Comparison of ENCODE assay signal across 18 cellular contexts in the genomic region with DNA sequence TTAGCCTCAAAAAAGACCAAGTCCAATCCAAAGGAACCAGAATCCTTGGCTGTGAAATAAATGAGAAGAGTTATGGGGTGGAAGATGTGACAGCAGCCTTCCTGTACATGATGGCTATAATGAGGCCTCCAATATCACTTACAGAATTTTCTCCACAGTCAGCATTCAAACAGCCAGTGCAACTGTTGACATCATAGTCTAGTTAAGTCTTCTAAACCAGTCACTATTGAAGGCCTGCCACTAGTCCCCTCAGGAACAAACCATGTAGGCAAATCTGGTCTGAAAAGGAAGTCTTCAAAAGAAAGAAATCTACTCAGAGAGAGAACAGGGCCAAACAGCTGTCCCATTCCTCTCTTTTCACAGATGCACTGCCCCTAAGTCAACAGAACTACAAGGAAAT.
"Had no signal": no experiment of that assay in that cellular context is flagged by ENCODE, and none has a peak within 500 bp of the region (broad histone marks: within the 10 kb centered on the region; RNA-seq: fewer than 3 reads in every experiment).

No MANE protein-coding gene starts in this region.

- H3K27me3 ChIP-seq: SJSA1 had no signal

- H3K9me3 ChIP-seq: SJSA1 had no signal

- DNase-seq: Kasumi-1, KG1, MM.1S, NCI-H1092 treated with DMSO at 0.1 percent for 48 hours, NCI-H1436 treated with DMSO at 0.1 percent for 48 hours, NCI-H1694, NCI-H187 treated with DMSO at 0.1 percent for 48 hours, NCI-H2029 treated with DMSO at 0.1 percent for 48 hours, NCI-H2171 treated with DMSO at 0.1 percent for 48 hours, NCI-H345, NCI-H446 treated with DMSO at 0.1 percent for 48 hours, NCI-H510A treated with DMSO at 0.1 percent for 48 hours, NCI-H526, Right ventricle myocardium superior, RPMI8226, SIG-M5 had no signal

- H3K4me3 ChIP-seq: SJSA1, SK-N-MC had no signal

- H3K36me3 ChIP-seq: SJSA1 had no signal

- H3K27ac ChIP-seq: SJSA1, SK-N-MC had no signal
